In the genomic region with DNA sequence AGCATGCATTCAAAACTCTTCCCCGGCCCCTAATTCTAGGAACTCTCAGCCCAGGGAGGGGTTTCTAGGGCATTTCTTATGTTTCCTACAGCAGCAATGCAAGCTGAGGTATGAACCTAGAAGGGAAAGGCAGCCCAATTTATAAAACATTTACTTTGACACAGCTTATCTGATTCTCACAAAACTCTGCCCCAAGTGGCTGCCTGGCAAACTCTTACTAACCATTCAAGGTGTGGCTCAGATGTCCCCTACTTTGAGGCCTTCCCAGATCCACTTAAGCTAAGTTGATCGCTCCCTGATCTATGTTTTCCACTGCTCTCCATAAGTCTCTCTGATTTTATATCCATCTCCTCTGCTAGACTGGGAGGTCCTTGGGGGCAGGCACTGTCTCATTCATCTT, we compare ENCODE assay signal across 15 cellular contexts. TPM values are rescaled to one million over a fixed set of nuclear protein-coding genes. Genes with fewer than 3 reads are reported as not detected.
A peak's percentile ranks its signal among the peaks of the same experiment; 100 is the strongest.
DNase-seq lines count a peak whose midpoint lies in the region; ATAC-seq and TF ChIP-seq lines count a peak whose summit lies in the region.
"Had no signal": no experiment of that assay in that cellular context is flagged by ENCODE, and none has a peak within 500 bp of the region (broad histone marks: within the 10 kb centered on the region; RNA-seq: fewer than 3 reads in every experiment).

No MANE protein-coding gene starts in this region.

- H3K4me3 ChIP-seq in DOHH2 (ENCODE audit: low read length) (no peak overlapping the region), HEK293 (ENCODE audit: low read depth, low read length) (no peak overlapping the region), MG63 (no peak overlapping the region)

- TF ChIP-seq CTCF in DOHH2 (IDR thresholded peaks at IDR 0.05; ENCODE audit: low read depth, low read length, poor library complexity, severe bottlenecking) = peak; percentile 59
- 0 out of 2 replicates have a peak, but pooled peaks have one; percentile 28 for TF ChIP-seq CTCF in HEK293 (tag by site-specific recombination; IDR thresholded peaks at IDR 0.05)

- H3K4me2 ChIP-seq in DOHH2 (ENCODE audit: low read length) = no peak overlapping the region

- peaks cover 7% of the 10 kb centered on the region; the same call in 1 of the 2 replicates for H3K4me1 ChIP-seq in DOHH2 (ENCODE audit: control insufficient read depth, low read length)
- no peaks in the 10 kb centered on the region for H3K4me1 ChIP-seq in HEK293 (ENCODE audit: control insufficient read depth, insufficient read depth, low read length)

- no peak overlapping the region for H3K4me3 Mint-ChIP-seq in activated T-helper 2 cell treated with anti-CD3 and anti-CD28 coated beads, Interferon-gamma antibody, Interleukin-2, Interleukin-4, amounts not matched to agents 10 μg/mL and 5 μg/mL and 100 μg/mL, durations not matched to agents 14 hours and 24 hours and 36 hours (ENCODE audit: low read depth)
- H3K4me3 Mint-ChIP-seq: naive thymus-derived CD8-positive, alpha-beta T cell had no signal

- peaks cover 40% of the 10 kb centered on the region for H3K4me1 Mint-ChIP-seq in activated T-helper 2 cell treated with anti-CD3 and anti-CD28 coated beads, Interferon-gamma antibody, Interleukin-2, Interleukin-4, amounts not matched to agents 10 μg/mL and 5 μg/mL and 100 μg/mL, durations not matched to agents 14 hours and 24 hours and 36 hours (ENCODE audit: low read depth)

- no peaks in the 10 kb centered on the region for H3K9me2 ChIP-seq in DOHH2 (replicated peaks; ENCODE audit: control insufficient read depth, low read length)

- peaks cover 12% of the 10 kb centered on the region for H3F3A ChIP-seq in DOHH2 (ENCODE audit: control insufficient read depth, insufficient read depth)

- H3K9me3 ChIP-seq in DOHH2 (ENCODE audit: control insufficient read depth, insufficient read depth, low read length) (no peaks in the 10 kb centered on the region), HEK293 (ENCODE audit: control insufficient read depth, insufficient read depth, low read depth, low read length) (no peaks in the 10 kb centered on the region), MG63 (no peaks in the 10 kb centered on the region)

- H3K27ac ChIP-seq in DOHH2 (ENCODE audit: low read depth, low read length) (no peak overlapping the region), HEK293 (ENCODE audit: extremely low read depth, low read depth, low read length) (no peak overlapping the region)

- H3K27me3 ChIP-seq in DOHH2 (ENCODE audit: control insufficient read depth, low read length) (no peaks in the 10 kb centered on the region), MG63 (no peaks in the 10 kb centered on the region)

- no peak for DNase-seq in activated T-helper 2 cell treated with anti-CD3 and anti-CD28 coated beads, Interferon-gamma antibody, Interleukin-2, Interleukin-4, amounts not matched to agents 10 μg/mL and 5 μg/mL and 100 μg/mL, durations not matched to agents 14 hours and 24 hours and 36 hours (ENCODE audit: low spot score)
- DNase-seq in left kidney (ENCODE audit: low read depth, low spot score) (peak; percentile 29), MG63 (no peak), NCI-H1436 (lab: John Stamatoyannopoulos, UW) (no peak)
- DNase-seq: activated CD4-positive, alpha-beta T cell treated with anti-CD3 and anti-CD28 coated beads for 4 hours; effector CD4-positive, alpha-beta T cell; naive thymus-derived CD8-positive, alpha-beta T cell; NCI-H2029; SIG-M5; stimulated activated CD4-positive, alpha-beta T cell treated with anti-CD3 and anti-CD28 coated beads, Interleukin-15, amount 100 ng/mL, for 24 hours; stimulated activated naive CD4-positive, alpha-beta T cell treated with Interleukin-2 at 50 U/mL for 16 hours had no signal

- ATAC-seq in GM21367 (IDR thresholded peaks at IDR 0.05; ENCODE audit: unreplicated experiment) = no peak
- ATAC-seq: activated naive CD4-positive, alpha-beta T cell treated with anti-CD3 and anti-CD28 coated beads, Interleukin-2, amount 50 U/mL, for 72 hours; naive thymus-derived CD8-positive, alpha-beta T cell had no signal

- CTCF ChIA-PET in HEK293 (lab: Yijun Ruan, JAX) = interaction anchor here (1.1 to 1.6 kb wide), 4 partner anchors 13 to 125 kb away, joined by 3 to 4 read pairs (median 4); no protein-coding TSS in a partner anchor

- no peaks in the 10 kb centered on the region for H3K79me2 ChIP-seq in DOHH2 (ENCODE audit: control insufficient read depth, low read length)

- POLR2A ChIA-PET in HEK293 (lab: Yijun Ruan, JAX) = no interaction called here

- no peaks in the 10 kb centered on the region for H4K20me1 ChIP-seq in DOHH2 (ENCODE audit: control insufficient read depth, insufficient read depth, low read depth, low read length)

- no peaks in the 10 kb centered on the region for H3K9me3 Mint-ChIP-seq in activated T-helper 2 cell treated with anti-CD3 and anti-CD28 coated beads, Interferon-gamma antibody, Interleukin-2, Interleukin-4, amounts not matched to agents 10 μg/mL and 5 μg/mL and 100 μg/mL, durations not matched to agents 14 hours and 24 hours and 36 hours
- H3K9me3 Mint-ChIP-seq: activated naive CD4-positive, alpha-beta T cell treated with anti-CD3 and anti-CD28 coated beads, Interleukin-2, amount 50 U/mL, for 72 hours; naive thymus-derived CD8-positive, alpha-beta T cell had no signal

- H3K36me3 Mint-ChIP-seq in activated T-helper 2 cell treated with anti-CD3 and anti-CD28 coated beads, Interferon-gamma antibody, Interleukin-2, Interleukin-4, amounts not matched to agents 10 μg/mL and 5 μg/mL and 100 μg/mL, durations not matched to agents 14 hours and 24 hours and 36 hours (ENCODE audit: low read depth) = peaks cover 45% of the 10 kb centered on the region
- H3K36me3 Mint-ChIP-seq: naive thymus-derived CD8-positive, alpha-beta T cell had no signal

- no peaks in the 10 kb centered on the region for H3K27me3 Mint-ChIP-seq in activated T-helper 2 cell treated with anti-CD3 and anti-CD28 coated beads, Interferon-gamma antibody, Interleukin-2, Interleukin-4, amounts not matched to agents 10 μg/mL and 5 μg/mL and 100 μg/mL, durations not matched to agents 14 hours and 24 hours and 36 hours (ENCODE audit: low read depth)
- H3K27me3 Mint-ChIP-seq: naive thymus-derived CD8-positive, alpha-beta T cell had no signal

- H3K36me3 ChIP-seq in DOHH2 (ENCODE audit: control insufficient read depth, low read length) (peaks cover 12% of the 10 kb centered on the region), HEK293 (ENCODE audit: control insufficient read depth in 2 of 2, insufficient read depth in 1 of 2, low read length in 2 of 2) (peaks cover 0 to 23% of the 10 kb centered on the region in 2 experiments; a peak in 2 of 3 replicates), MG63 (peaks cover 13% of the 10 kb centered on the region)

- peak overlapping the region; percentile 1 for H3K27ac Mint-ChIP-seq in activated T-helper 2 cell treated with anti-CD3 and anti-CD28 coated beads, Interferon-gamma antibody, Interleukin-2, Interleukin-4, amounts not matched to agents 10 μg/mL and 5 μg/mL and 100 μg/mL, durations not matched to agents 14 hours and 24 hours and 36 hours

- intact Hi-C loops in activated T-helper 2 cell treated with anti-CD3 and anti-CD28 coated beads, Interferon-gamma antibody, Interleukin-2, Interleukin-4, amounts not matched to agents 10 μg/mL and 5 μg/mL and 100 μg/mL, durations not matched to agents 14 hours and 24 hours and 36 hours (cut with micrococcal nuclease) = no loop called here

TF ChIP-seq in HEK293, 187 proteins besides CTCF, POLR2A, EP300 and RAD21 (continues in another document):
- TF ChIP-seq, protein P1, sequence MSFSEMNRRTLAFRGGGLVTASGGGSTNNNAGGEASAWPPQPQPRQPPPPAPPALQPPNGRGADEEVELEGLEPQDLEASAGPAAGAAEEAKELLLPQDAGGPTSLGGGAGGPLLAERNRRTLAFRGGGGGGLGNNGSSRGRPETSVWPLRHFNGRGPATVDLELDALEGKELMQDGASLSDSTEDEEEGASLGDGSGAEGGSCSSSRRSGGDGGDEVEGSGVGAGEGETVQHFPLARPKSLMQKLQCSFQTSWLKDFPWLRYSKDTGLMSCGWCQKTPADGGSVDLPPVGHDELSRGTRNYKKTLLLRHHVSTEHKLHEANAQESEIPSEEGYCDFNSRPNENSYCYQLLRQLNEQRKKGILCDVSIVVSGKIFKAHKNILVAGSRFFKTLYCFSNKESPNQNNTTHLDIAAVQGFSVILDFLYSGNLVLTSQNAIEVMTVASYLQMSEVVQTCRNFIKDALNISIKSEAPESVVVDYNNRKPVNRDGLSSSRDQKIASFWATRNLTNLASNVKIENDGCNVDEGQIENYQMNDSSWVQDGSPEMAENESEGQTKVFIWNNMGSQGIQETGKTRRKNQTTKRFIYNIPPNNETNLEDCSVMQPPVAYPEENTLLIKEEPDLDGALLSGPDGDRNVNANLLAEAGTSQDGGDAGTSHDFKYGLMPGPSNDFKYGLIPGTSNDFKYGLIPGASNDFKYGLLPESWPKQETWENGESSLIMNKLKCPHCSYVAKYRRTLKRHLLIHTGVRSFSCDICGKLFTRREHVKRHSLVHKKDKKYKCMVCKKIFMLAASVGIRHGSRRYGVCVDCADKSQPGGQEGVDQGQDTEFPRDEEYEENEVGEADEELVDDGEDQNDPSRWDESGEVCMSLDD (tag by site-specific recombination; IDR thresholded peaks at IDR 0.05) = no peak
- TF ChIP-seq ZNF747 (tag by site-specific recombination; IDR thresholded peaks at IDR 0.05) (no peak), YY1 (tag by site-specific recombination; IDR thresholded peaks at IDR 0.05) (no peak), ZNF558 (tag by site-specific recombination; IDR thresholded peaks at IDR 0.05) (no peak)
- TF ChIP-seq, protein P2, sequence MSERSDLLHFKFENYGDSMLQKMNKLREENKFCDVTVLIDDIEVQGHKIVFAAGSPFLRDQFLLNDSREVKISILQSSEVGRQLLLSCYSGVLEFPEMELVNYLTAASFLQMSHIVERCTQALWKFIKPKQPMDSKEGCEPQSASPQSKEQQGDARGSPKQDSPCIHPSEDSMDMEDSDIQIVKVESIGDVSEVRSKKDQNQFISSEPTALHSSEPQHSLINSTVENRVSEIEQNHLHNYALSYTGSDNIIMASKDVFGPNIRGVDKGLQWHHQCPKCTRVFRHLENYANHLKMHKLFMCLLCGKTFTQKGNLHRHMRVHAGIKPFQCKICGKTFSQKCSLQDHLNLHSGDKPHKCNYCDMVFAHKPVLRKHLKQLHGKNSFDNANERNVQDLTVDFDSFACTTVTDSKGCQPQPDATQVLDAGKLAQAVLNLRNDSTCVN (tag by site-specific recombination; optimal IDR thresholded peaks at IDR 0.05) = no peak

RNA-seq across cellular contexts. Expression of a gene that starts 35.4 kb away (rescaled TPM):
- total RNA-seq in activated T-helper 2 cell treated with anti-CD3 and anti-CD28 coated beads, Interferon-gamma antibody, Interleukin-2, Interleukin-4, amounts not matched to agents 10 μg/mL and 5 μg/mL and 100 μg/mL, durations not matched to agents 14 hours and 24 hours and 36 hours = 349 TPM in 2 replicates
- 302 and 372 TPM in 2 replicates for total RNA-seq in MG63 (2014; rRNA removed; shearing (Covaris generic); ENCODE audit: low replicate concordance)

RNA-seq across cellular contexts. Expression of a gene that starts 36.7 kb away (rescaled TPM):
- 50.4 and 52.5 TPM in 2 replicates for total RNA-seq in activated T-helper 2 cell treated with anti-CD3 and anti-CD28 coated beads, Interferon-gamma antibody, Interleukin-2, Interleukin-4, amounts not matched to agents 10 μg/mL and 5 μg/mL and 100 μg/mL, durations not matched to agents 14 hours and 24 hours and 36 hours
- total RNA-seq in MG63 (2014; rRNA removed; shearing (Covaris generic); ENCODE audit: low replicate concordance) = 5.0 and 6.9 TPM in 2 replicates
